24 cellular contexts compared by ENCODE assay signal in genomic region chr12:127941332-127941731, GRCh38.
"Had no signal": no experiment of that assay in that cellular context is flagged by ENCODE, and none has a peak within 500 bp of the region (broad histone marks: within the 10 kb centered on the region; RNA-seq: fewer than 3 reads in every experiment).

No MANE protein-coding gene starts in this region.

- H3K9ac ChIP-seq: KMS-11 had no signal

- H3K27me3 ChIP-seq: adrenal gland, brain microvascular endothelial cell had no signal

- H3K4me2 ChIP-seq: KMS-11, PC-9 had no signal

- H3K4me3 ChIP-seq: adrenal gland, PC-9, SK-N-MC had no signal

- DNase-seq: activated CD4-positive, alpha-beta T cell treated with anti-CD3 and anti-CD28 coated beads, Interleukin-2, amount 10 ng/mL, durations not matched to agents 24 days and 14 days; activated CD4-positive, alpha-beta T cell treated with anti-CD3 and anti-CD28 coated beads, Interleukin-2, amount 50 U/mL, for 4 hours; activated CD8-positive, alpha-beta T cell treated with anti-CD3 and anti-CD28 coated beads, Interleukin-2, amount 10 ng/mL, durations not matched to agents 7 days and 5 days; activated gamma-delta T cell; activated naive CD4-positive, alpha-beta T cell treated with Interleukin-2 at 50 U/mL for 16 hours; activated naive CD8-positive, alpha-beta T cell treated with anti-CD3 and anti-CD28 coated beads, Interleukin-2, amount 10 ng/mL, durations not matched to agents 7 days and 5 days; activated T-cell treated with anti-CD3 and anti-CD28 coated beads, Interleukin-2, amount 50 U/mL, for 24 hours; adrenal gland; brain microvascular endothelial cell; NCI-H1092 treated with DMSO at 0.1 percent for 48 hours; NCI-H1417; NCI-H146; NCI-H187; NCI-H2029 treated with DMSO at 0.1 percent for 48 hours; NCI-H2107; NCI-H2171; NCI-H510A; NCI-H526; NCI-H748 treated with DMSO at 0.1 percent for 48 hours; NK-92 treated with Interleukin-12 subunit alpha and Interleukin-12 subunit beta, amount 100 ng/mL, for 24 hours; PC-9 had no signal

- H3K4me1 ChIP-seq: adrenal gland had no signal

- H3K36me3 ChIP-seq: adrenal gland, brain microvascular endothelial cell had no signal

- H2AFZ ChIP-seq: PC-9 had no signal

- H3K27ac ChIP-seq: adrenal gland, brain microvascular endothelial cell, KMS-11, PC-9, RWPE1, SK-N-MC had no signal

- H3K9me3 ChIP-seq: adrenal gland had no signal
